In the genomic region with DNA sequence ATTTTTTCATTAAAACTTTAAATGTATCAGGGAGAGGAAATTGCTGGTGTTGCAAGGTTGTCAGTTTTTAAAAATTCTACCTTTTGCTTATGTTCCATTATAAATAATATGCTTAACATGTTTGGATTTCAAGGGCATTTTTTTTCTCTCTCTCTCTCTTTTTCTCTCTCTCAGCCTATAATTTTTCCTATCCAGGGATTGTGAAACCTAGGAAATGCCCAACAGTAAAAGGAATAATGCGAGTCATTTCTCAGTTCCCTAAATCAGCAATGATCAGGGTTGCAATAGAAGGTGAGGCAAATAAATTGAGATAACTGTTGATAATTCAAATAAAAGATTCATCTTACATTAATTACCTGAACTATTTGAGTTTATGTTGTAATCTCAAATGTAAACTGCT, we compare ENCODE assay signal across 20 cellular contexts.
"Had no signal": no experiment of that assay in that cellular context is flagged by ENCODE, and none has a peak within 500 bp of the region (broad histone marks: within the 10 kb centered on the region; RNA-seq: fewer than 3 reads in every experiment).

No MANE protein-coding gene starts in this region.

- H3K4me1 ChIP-seq: body of pancreas, pancreas, right lobe of liver, vagina had no signal

- H3K27ac ChIP-seq: body of pancreas, epithelial cell of prostate, neutrophil, pancreas, right lobe of liver, stomach, vagina had no signal

- ATAC-seq: activated CD8-positive, alpha-beta T cell treated with anti-CD3 and anti-CD28 coated beads for 36 hours; activated T-helper 17 cell treated with anti-CD3 and anti-CD28 coated beads, Interleukin-2, amount 50 U/mL, for 72 hours; body of pancreas; natural killer cell treated with Interleukin-12 subunit alpha and Interleukin-12 subunit beta and Interleukin-15 and Interleukin-18, amount 100 ng/mL, for 72 hours had no signal

- DNase-seq: activated CD8-positive, alpha-beta T cell treated with anti-CD3 and anti-CD28 coated beads for 36 hours; activated naive CD4-positive, alpha-beta T cell; activated naive CD8-positive, alpha-beta T cell treated with anti-CD3 and anti-CD28 coated beads for 36 hours; activated T-cell treated with anti-CD3 and anti-CD28 coated beads, Interleukin-2, amount 50 U/mL, for 1 hour; body of pancreas; caudate nucleus; endodermal cell; pancreas; right lobe of liver; small intestine; stimulated activated CD4-positive, alpha-beta T cell treated with anti-CD3 and anti-CD28 coated beads, Interleukin-15, amount 100 ng/mL, for 24 hours; stimulated activated CD4-positive, alpha-beta T cell treated with anti-CD3 and anti-CD28 coated beads, Interleukin-4, amount 100 ng/mL, for 1 hour; stomach; T-helper 9 cell had no signal

- H3K36me3 ChIP-seq: neutrophil, pancreas, right lobe of liver, stomach, vagina had no signal

- H3K27me3 ChIP-seq: body of pancreas, neutrophil, right lobe of liver, stomach, vagina had no signal

- H3K9me3 ChIP-seq: body of pancreas, neutrophil, pancreas, right lobe of liver, stomach, vagina had no signal

- H3K4me3 ChIP-seq: body of pancreas, lung, pancreas, right lobe of liver, stomach, vagina had no signal
